Comparison of ENCODE assay signal across 9 cellular contexts in genomic region chr12:107014050-107014449, GRCh38. TPM values are rescaled to one million over a fixed set of nuclear protein-coding genes. Genes with fewer than 3 reads are reported as not detected.
A peak's percentile ranks its signal among the peaks of the same experiment; 100 is the strongest.
DNase-seq lines count a peak whose midpoint lies in the region; ATAC-seq and TF ChIP-seq lines count a peak whose summit lies in the region.
"Had no signal": no experiment of that assay in that cellular context is flagged by ENCODE, and none has a peak within 500 bp of the region (broad histone marks: within the 10 kb centered on the region; RNA-seq: fewer than 3 reads in every experiment).

No MANE protein-coding gene starts in this region.

- H3K4me3 ChIP-seq in heart right ventricle, result no peak overlapping the region
- no peak overlapping the region for H3K4me3 ChIP-seq in OCI-LY3 (ENCODE audit: low read length)
- H3K4me3 ChIP-seq in hepatocyte, result no peak overlapping the region

- H3K9me3 ChIP-seq in heart right ventricle (peaks cover 0 to 10% (median 0%) of the 10 kb centered on the region in 11 donors), OCI-LY3 (ENCODE audit: insufficient read depth, low read length) (no peaks in the 10 kb centered on the region), hepatocyte (ENCODE audit: low read depth) (no peaks in the 10 kb centered on the region)

- no peak for DNase-seq in Right ventricle myocardium superior
- DNase-seq in heart right ventricle, result no peak
- peak; percentile 44 for DNase-seq in hepatocyte (ENCODE audit: low spot score)
- DNase-seq in ureter (ENCODE audit: low spot score), result peak; percentile 46
- no peak for DNase-seq in HuH-7.5 (ENCODE audit: low spot score)
- DNase-seq in GF-D8 (lab: John Stamatoyannopoulos, UW), result no peak
- DNase-seq in midbrain (lab: John Stamatoyannopoulos, UW), result no peak
- DNase-seq: MV-4-11 had no signal

- H3K36me3 ChIP-seq in heart right ventricle, result peaks cover 0 to 19% (median 4%) of the 10 kb centered on the region in 9 donors
- H3K36me3 ChIP-seq in OCI-LY3 (replicated peaks; ENCODE audit: low read depth, low read length), result no peaks in the 10 kb centered on the region
- no peaks in the 10 kb centered on the region for H3K36me3 ChIP-seq in hepatocyte (replicated peaks; ENCODE audit: insufficient read depth, low read depth)

- no peak overlapping the region for H3K4me2 ChIP-seq in OCI-LY3 (ENCODE audit: low read length)
- H3K4me2 ChIP-seq in hepatocyte, result no peak overlapping the region

- WGBS in heart right ventricle, 2 donors, result 82 to 86% methylated on average over 3 of the region's 3 CpGs
- 93% methylated on average over 3 of the region's 3 CpGs for WGBS in hepatocyte (ENCODE audit: low lambda C conversion rate, missing lambda C conversion rate)

- TF ChIP-seq CTCF in heart right ventricle (IDR thresholded peaks at IDR 0.05) (no peak), OCI-LY3 (IDR thresholded peaks at IDR 0.05; ENCODE audit: low read depth, low read length) (peak; percentile 18), hepatocyte (IDR thresholded peaks at IDR 0.05; ENCODE audit: poor library complexity) (peak; percentile 26)

- no peak overlapping the region for H2AFZ ChIP-seq in OCI-LY3 (ENCODE audit: low read depth, low read length)
- H2AFZ ChIP-seq in hepatocyte, result no peak overlapping the region

- H3K27me3 ChIP-seq in heart right ventricle (no peaks in the 10 kb centered on the region), OCI-LY3 (ENCODE audit: low read depth, low read length) (peaks cover 8% of the 10 kb centered on the region; the same call in 1 of the 2 replicates), hepatocyte (no peaks in the 10 kb centered on the region)

- no peaks in the 10 kb centered on the region for H3K9me2 ChIP-seq in hepatocyte (replicated peaks; ENCODE audit: insufficient read depth)

- no peak overlapping the region for H3K9ac ChIP-seq in OCI-LY3 (ENCODE audit: low read length)

- H4K20me1 ChIP-seq in OCI-LY3 (ENCODE audit: insufficient read depth, low read length) (no peaks in the 10 kb centered on the region), hepatocyte (ENCODE audit: insufficient read depth, poor library complexity, severe bottlenecking) (no peaks in the 10 kb centered on the region)

- H3K4me1 ChIP-seq in heart right ventricle (peaks cover 0 to 5% (median 0%) of the 10 kb centered on the region in 9 donors), OCI-LY3 (ENCODE audit: low read length) (no peaks in the 10 kb centered on the region), hepatocyte (ENCODE audit: insufficient read depth) (no peaks in the 10 kb centered on the region)

- no peak overlapping the region for H3K27ac ChIP-seq in heart right ventricle
- H3K27ac ChIP-seq in OCI-LY3 (ENCODE audit: low read length), result no peak overlapping the region
- H3K27ac ChIP-seq in hepatocyte, result no peak overlapping the region

- peak; percentile 64 for ATAC-seq in Right ventricle myocardium superior (ENCODE audit: poor library complexity)
- no peak for ATAC-seq in heart right ventricle

- intact Hi-C loops in Right ventricle myocardium superior (cut with DNase I), result no loop called here
- intact Hi-C loops in heart right ventricle (cut with DNase I), result no loop called here

- H3K79me2 ChIP-seq in OCI-LY3 (ENCODE audit: low read length) (no peaks in the 10 kb centered on the region), hepatocyte (no peaks in the 10 kb centered on the region)

RNA-seq across cellular contexts. Expression of gene MTERF2, which starts 27.1 kb away (rescaled TPM):
- total RNA-seq in Right ventricle myocardium superior (36.4 TPM), heart right ventricle (10 to 100 TPM; 18.1 to 42.4 (median 28.0) TPM), hepatocyte (16.4 and 20.6 TPM in 2 replicates), ureter (15.9 TPM)
- polyA plus RNA-seq in heart right ventricle (10 to 100 TPM; 13.2 to 70.0 TPM), hepatocyte (16.7 and 18.6 TPM in 2 replicates)

RNA-seq across cellular contexts. Expression of gene TMEM263, which starts 58.3 kb away (rescaled TPM):
- 28.8 TPM for total RNA-seq in Right ventricle myocardium superior
- 10 to 100 TPM; 31.1 to 47.5 (median 37.0) TPM for total RNA-seq in heart right ventricle
- 10 to 100 TPM; 15.1 to 22.7 TPM for polyA plus RNA-seq in heart right ventricle
- 128 and 132 TPM in 2 replicates for total RNA-seq in hepatocyte
- 70.0 and 73.1 TPM in 2 replicates for polyA plus RNA-seq in hepatocyte
- 30.7 TPM for total RNA-seq in ureter

Comparison
In these comparisons a context has a peak if more than half of its experiments do, and no peak if none do; other contexts are left out.
1. DNase-seq: peak in hepatocyte (single experiment) and ureter (single experiment); none in Right ventricle myocardium superior (single experiment), heart right ventricle (0 of 2), HuH-7.5 (single experiment), GF-D8 (single experiment) and midbrain (single experiment).
2. CTCF ChIP-seq: peak in OCI-LY3 (single experiment) and hepatocyte (single experiment); none in heart right ventricle (0 of 9).